In genomic region chr13:75480691-75481175, GRCh38 we compare ENCODE assay signal across 8 cellular contexts. TPM values are rescaled to one million over a fixed set of nuclear protein-coding genes. Genes with fewer than 3 reads are reported as not detected.
DNase-seq lines count a peak whose midpoint lies in the region; ATAC-seq and TF ChIP-seq lines count a peak whose summit lies in the region.

No MANE protein-coding gene starts in this region.

- no peaks in the 10 kb centered on the region for H3K79me2 ChIP-seq in neural cell (replicated peaks; ENCODE audit: insufficient read depth, low read length)

- TF ChIP-seq CTCF in foreskin fibroblast (IDR thresholded peaks at IDR 0.05; ENCODE audit: low read depth, low read length), result no peak
- TF ChIP-seq CTCF in neural cell (IDR thresholded peaks at IDR 0.05; ENCODE audit: poor library complexity, severe bottlenecking), result no peak

- DNase-seq in Caki2 (ENCODE audit: low read depth), result peak; percentile 58
- DNase-seq in NCI-H1694 treated with DMSO at 0.1 percent for 48 hours (lab: John Stamatoyannopoulos, UW), result peak; percentile 22
- DNase-seq in activated T-cell treated with anti-CD3 and anti-CD28 coated beads, Interleukin-2, amount 50 U/mL, for 24 hours, result peak; percentile 55
- peak; percentile 42 to 72 for DNase-seq in foreskin fibroblast

- no peaks in the 10 kb centered on the region for H3K9me3 Mint-ChIP-seq in activated T-cell treated with anti-CD3 and anti-CD28 coated beads, Interleukin-2, amount 50 U/mL, for 24 hours

- no peaks in the 10 kb centered on the region for H3K9me3 ChIP-seq in neural cell (ENCODE audit: low read length)

- peak overlapping the region; percentile 48 for H3K9ac ChIP-seq in neural cell (ENCODE audit: low read length)

- H3K27me3 ChIP-seq in neural cell (ENCODE audit: insufficient read depth, low read depth, low read length), result peaks cover 14% of the 10 kb centered on the region

- H3K9me2 ChIP-seq in neural cell (ENCODE audit: insufficient read depth, low read length), result no peaks in the 10 kb centered on the region

- TF ChIP-seq RAD21 in neural cell (conservative IDR thresholded peaks at IDR 0.05), result no peak

- no peaks in the 10 kb centered on the region for H3F3A ChIP-seq in neural cell (ENCODE audit: insufficient read depth, low read length, poor library complexity, severe bottlenecking)

- peak overlapping the region; percentile 60 for H3K4me2 ChIP-seq in neural cell (ENCODE audit: low read length)

- in situ Hi-C loops in Caki2 (cut with HindIII; ENCODE audit: low pct_unique_long_range_greater_than_20kb, low sequenced_read_pairs), result no loop called here

- TF ChIP-seq EP300 in neural cell (conservative IDR thresholded peaks at IDR 0.05; ENCODE audit: poor library complexity, severe bottlenecking), result no peak

- ATAC-seq in GM21717 (IDR thresholded peaks at IDR 0.05; ENCODE audit: unreplicated experiment) (peak; percentile 15), HG03469 (IDR thresholded peaks at IDR 0.05; ENCODE audit: unreplicated experiment) (no peak), HG03196 (IDR thresholded peaks at IDR 0.05; ENCODE audit: unreplicated experiment) (no peak)

- H3K36me3 Mint-ChIP-seq in activated T-cell treated with anti-CD3 and anti-CD28 coated beads, Interleukin-2, amount 50 U/mL, for 24 hours (ENCODE audit: low read depth), result peaks cover 9% of the 10 kb centered on the region

- H3K4me3 ChIP-seq in foreskin fibroblast (ENCODE audit: low read depth in 1 of 2, low read length in 2 of 2) (peak overlapping the region; percentile 70 to 81), neural cell (ENCODE audit: low read length) (peak overlapping the region; percentile 82)

- peak overlapping the region; percentile 86 for H3K4me3 Mint-ChIP-seq in activated T-cell treated with anti-CD3 and anti-CD28 coated beads, Interleukin-2, amount 50 U/mL, for 24 hours

- no peaks in the 10 kb centered on the region for H4K20me1 ChIP-seq in neural cell (ENCODE audit: insufficient read depth)

- no peaks in the 10 kb centered on the region for H3K36me3 ChIP-seq in neural cell (ENCODE audit: insufficient read depth, low read length)

- H2AFZ ChIP-seq in neural cell (ENCODE audit: low read depth, low read length), result no peak overlapping the region

- H3K27me3 Mint-ChIP-seq in activated T-cell treated with anti-CD3 and anti-CD28 coated beads, Interleukin-2, amount 50 U/mL, for 24 hours, result peaks cover 78% of the 10 kb centered on the region

- peaks cover 26% of the 10 kb centered on the region for H3K4me1 Mint-ChIP-seq in activated T-cell treated with anti-CD3 and anti-CD28 coated beads, Interleukin-2, amount 50 U/mL, for 24 hours (ENCODE audit: low read depth)

- H3K27ac Mint-ChIP-seq in activated T-cell treated with anti-CD3 and anti-CD28 coated beads, Interleukin-2, amount 50 U/mL, for 24 hours, result peak overlapping the region; percentile 72

- no peak overlapping the region for H3K27ac ChIP-seq in neural cell (ENCODE audit: low read length)

TF ChIP-seq in neural cell, 6 proteins besides CTCF, POLR2A, EP300 and RAD21:
- TF ChIP-seq POLR2AphosphoS5 (IDR thresholded peaks at IDR 0.05), result no peak
- TF ChIP-seq REST (IDR thresholded peaks at IDR 0.05; ENCODE audit: borderline replicate concordance), result no peak
- peak; percentile 67 for TF ChIP-seq MXI1 (conservative IDR thresholded peaks at IDR 0.05; ENCODE audit: poor library complexity, severe bottlenecking)
- TF ChIP-seq SMC3 (conservative IDR thresholded peaks at IDR 0.05; ENCODE audit: poor library complexity), result no peak
- no peak for TF ChIP-seq TAF1 (IDR thresholded peaks at IDR 0.05; ENCODE audit: low read depth)
- no peak for TF ChIP-seq EZH2 (IDR thresholded peaks at IDR 0.05; ENCODE audit: borderline replicate concordance, insufficient read depth, low read length, poor library complexity, severe bottlenecking)
TF ChIP-seq in neural cell: peak in this region for 1.

RNA-seq across cellular contexts. Expression of gene TBC1D4, which starts 1.2 kb away (rescaled TPM):
- 9.0 and 14.9 TPM in 2 replicates for total RNA-seq in Caki2 (2014; rRNA removed; shearing (Covaris generic); ENCODE audit: low replicate concordance)
- 2.9 and 3.9 TPM in 2 replicates for polyA plus RNA-seq in neural cell
- polyA minus RNA-seq in neural cell, result 5.2 and 5.4 TPM in 2 replicates

RNA-seq across cellular contexts. Expression of gene COMMD6, which starts 56.9 kb away (rescaled TPM):
- total RNA-seq in Caki2 (2014; rRNA removed; shearing (Covaris generic); ENCODE audit: low replicate concordance), result 107 and 140 TPM in 2 replicates
- polyA plus RNA-seq in neural cell, result 206 and 301 TPM in 2 replicates
- polyA minus RNA-seq in neural cell, result 51.1 and 75.1 TPM in 2 replicates
